21 cellular contexts compared by ENCODE assay signal in the genomic region with DNA sequence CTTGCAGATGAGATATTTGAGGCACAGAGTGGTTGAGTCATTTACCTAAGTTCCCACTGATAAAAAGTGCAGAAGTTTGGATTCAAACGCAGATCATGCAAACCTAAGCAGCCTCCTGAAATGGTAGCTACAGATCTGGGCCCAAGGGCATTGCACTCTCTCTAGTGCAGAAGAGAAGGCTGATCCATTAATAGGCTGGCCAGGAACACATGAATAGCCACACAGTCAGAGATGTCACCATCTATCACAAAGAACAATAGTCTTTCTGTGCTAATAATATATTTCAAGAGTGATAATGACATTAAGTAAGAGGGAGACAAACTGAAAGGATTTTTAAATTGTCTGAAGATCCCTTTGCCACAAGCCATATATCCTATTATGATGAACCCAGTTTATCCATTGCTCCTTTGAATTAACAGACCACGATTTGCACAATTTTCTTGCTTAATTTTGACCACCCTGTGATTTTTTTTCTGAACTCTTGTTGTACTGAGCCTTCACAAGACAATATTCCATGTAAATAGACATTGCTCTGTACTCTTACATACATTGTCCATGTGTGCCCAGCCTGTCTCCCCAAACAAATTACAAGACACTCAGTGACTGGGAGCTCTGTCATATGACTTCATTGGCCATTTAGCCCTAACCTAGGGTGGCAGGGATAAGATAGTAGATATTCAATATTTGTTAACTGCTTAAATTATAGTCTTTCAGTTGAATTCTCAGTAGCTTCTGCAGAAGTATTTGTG.
"Had no signal": no experiment of that assay in that cellular context is flagged by ENCODE, and none has a peak within 500 bp of the region (broad histone marks: within the 10 kb centered on the region; RNA-seq: fewer than 3 reads in every experiment).

No MANE protein-coding gene starts in this region.

- H3K4me3 Mint-ChIP-seq: activated CD8-positive, alpha-beta T cell treated with anti-CD3 and anti-CD28 coated beads, Interleukin-2, amount 10 ng/mL, durations not matched to agents 7 days and 5 days; activated naive CD8-positive, alpha-beta T cell treated with anti-CD3 and anti-CD28 coated beads, Interleukin-2, amount 10 ng/mL, durations not matched to agents 7 days and 5 days; activated T-cell treated with anti-CD3 and anti-CD28 coated beads, Interleukin-2, amount 50 U/mL, for 24 hours; brain; immature natural killer cell; naive thymus-derived CD8-positive, alpha-beta T cell; stimulated activated naive B cell treated with anti-CD40 and anti-IgM and Interleukin-4, amounts not matched to agents 10 μg/mL and 1 μg/mL and 100 μg/mL, for 72 hours; T-cell had no signal

- H3K4me1 Mint-ChIP-seq: stimulated activated naive B cell treated with anti-CD40 and anti-IgM and Interleukin-4, amounts not matched to agents 10 μg/mL and 1 μg/mL and 100 μg/mL, for 72 hours had no signal

- H3K27ac ChIP-seq: colonic mucosa, gastrocnemius medialis, heart right ventricle, parathyroid adenoma, sigmoid colon, tibial artery had no signal

- H3K27ac Mint-ChIP-seq: activated CD8-positive, alpha-beta T cell treated with anti-CD3 and anti-CD28 coated beads, Interleukin-2, amount 10 ng/mL, durations not matched to agents 7 days and 5 days; activated naive CD8-positive, alpha-beta T cell treated with anti-CD3 and anti-CD28 coated beads, Interleukin-2, amount 10 ng/mL, durations not matched to agents 7 days and 5 days; activated T-cell treated with anti-CD3 and anti-CD28 coated beads, Interleukin-2, amount 50 U/mL, for 24 hours; activated T-helper 2 cell treated with anti-CD3 and anti-CD28 coated beads, Interferon-gamma antibody, Interleukin-2, Interleukin-4, amounts not matched to agents 10 μg/mL and 5 μg/mL and 100 μg/mL, durations not matched to agents 14 hours and 24 hours and 36 hours; immature natural killer cell; stimulated activated naive B cell treated with anti-CD40 and anti-IgM and Interleukin-4, amounts not matched to agents 10 μg/mL and 1 μg/mL and 100 μg/mL, for 72 hours had no signal

- H3K9me3 Mint-ChIP-seq: activated T-cell treated with anti-CD3 and anti-CD28 coated beads, Interleukin-2, amount 50 U/mL, for 24 hours; brain; immature natural killer cell; naive thymus-derived CD8-positive, alpha-beta T cell; stimulated activated naive B cell treated with anti-CD40 and anti-IgM and Interleukin-4, amounts not matched to agents 10 μg/mL and 1 μg/mL and 100 μg/mL, for 72 hours; T-cell had no signal

- ATAC-seq: activated CD8-positive, alpha-beta T cell treated with anti-CD3 and anti-CD28 coated beads, Interleukin-2, amount 10 ng/mL, durations not matched to agents 7 days and 5 days; gastrocnemius medialis; heart right ventricle; naive thymus-derived CD8-positive, alpha-beta T cell; stimulated activated naive B cell treated with anti-CD40 and anti-IgM and Interleukin-4, amounts not matched to agents 10 μg/mL and 1 μg/mL and 100 μg/mL, for 72 hours; T-cell had no signal

- H3K36me3 Mint-ChIP-seq: brain; immature natural killer cell; naive thymus-derived CD8-positive, alpha-beta T cell; stimulated activated naive B cell treated with anti-CD40 and anti-IgM and Interleukin-4, amounts not matched to agents 10 μg/mL and 1 μg/mL and 100 μg/mL, for 72 hours; T-cell had no signal

- DNase-seq: activated CD4-positive, alpha-beta T cell treated with anti-CD3 and anti-CD28 coated beads for 48 hours; activated CD4-positive, CD25-positive, alpha-beta regulatory T cell; activated CD8-positive, alpha-beta T cell treated with anti-CD3 and anti-CD28 coated beads, Interleukin-2, amount 10 ng/mL, durations not matched to agents 7 days and 5 days; activated naive CD4-positive, alpha-beta T cell treated with Interleukin-2 at 50 U/mL for 16 hours; activated naive CD8-positive, alpha-beta T cell treated with anti-CD3 and anti-CD28 coated beads, Interleukin-2, amount 10 ng/mL, durations not matched to agents 7 days and 5 days; activated T-cell treated with anti-CD3 and anti-CD28 coated beads, Interleukin-2, amount 50 U/mL, for 24 hours; central memory CD4-positive, alpha-beta T cell; colonic mucosa; gastrocnemius medialis; heart right ventricle; immature natural killer cell; mesenchymal stem cell; naive thymus-derived CD8-positive, alpha-beta T cell; sigmoid colon; stimulated activated naive B cell treated with anti-CD40 and anti-IgM and Interleukin-4, amounts not matched to agents 10 μg/mL and 1 μg/mL and 100 μg/mL, for 72 hours; T-cell; T1000; tibial artery had no signal
